In genomic region chr4:152689615-152690501, GRCh38 we compare ENCODE assay signal across 1 cellular context.
TF ChIP-seq lines count a peak whose summit lies in the region.

No MANE protein-coding gene starts in this region.

TF ChIP-seq in GM23338, 12 proteins besides CTCF, POLR2A, EP300 and RAD21 (continued from another document):
- no peak for TF ChIP-seq ZNF462 (CRISPR knock-in tag; IDR thresholded peaks at IDR 0.05)
